ENCODE assay signal across 10 cellular contexts in the genomic region with DNA sequence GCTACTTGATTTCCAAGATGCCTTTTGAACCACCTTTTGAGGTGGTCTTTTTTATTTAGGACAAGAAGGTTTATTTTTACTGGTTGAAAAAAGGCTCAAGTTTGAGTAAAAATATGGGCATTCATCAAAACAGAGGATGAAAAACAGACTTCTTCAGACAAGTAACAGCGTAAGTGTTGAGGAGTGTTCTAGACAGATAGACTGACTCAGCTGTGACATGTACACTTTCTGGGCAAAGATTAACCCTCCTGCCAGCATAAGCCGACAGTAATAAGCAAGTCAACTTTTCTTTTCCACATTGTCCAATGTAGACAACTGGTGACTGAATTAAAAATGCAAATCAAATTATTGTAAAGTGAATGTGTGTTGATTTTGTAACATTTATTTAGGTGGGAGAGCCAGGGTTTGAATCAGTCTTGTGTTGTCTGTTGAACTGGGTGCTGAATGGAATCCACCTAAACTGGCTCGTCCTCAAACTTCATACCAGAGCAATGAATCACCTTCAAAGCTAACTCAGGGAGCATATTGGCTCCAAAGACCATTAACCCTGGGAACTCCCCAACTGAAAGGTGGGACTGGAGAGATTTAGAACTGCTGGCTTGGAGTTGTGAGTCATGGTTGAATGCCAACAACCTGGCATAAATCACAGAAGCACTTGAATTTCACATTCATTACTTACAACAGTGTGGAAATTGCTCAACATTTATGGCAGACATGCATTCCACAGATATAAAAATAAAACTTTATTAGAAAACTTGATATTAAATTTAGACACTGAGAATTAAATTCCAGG.
DNase-seq lines count a peak whose midpoint lies in the region; ATAC-seq and TF ChIP-seq lines count a peak whose summit lies in the region.
"Had no signal": no experiment of that assay in that cellular context is flagged by ENCODE, and none has a peak within 500 bp of the region (broad histone marks: within the 10 kb centered on the region; RNA-seq: fewer than 3 reads in every experiment).

No MANE protein-coding gene starts in this region.

- no peak for TF ChIP-seq POLR2A in prostate gland (IDR thresholded peaks at IDR 0.05)

- peak; percentile 75 for DNase-seq in GM03348 (ENCODE audit: low spot score)
- peak; percentile 100 for DNase-seq in PC-3
- DNase-seq in fibroblast of mammary gland (ENCODE audit: low read depth), result peak; percentile 98
- DNase-seq in prostate gland (ENCODE audit: low spot score), result peak; percentile 62
- DNase-seq in cerebellar nuclear complex (lab: John Stamatoyannopoulos, UW), result no peak
- DNase-seq in hypothalamus (lab: John Stamatoyannopoulos, UW), result no peak
- no peak for DNase-seq in dorsolateral prefrontal cortex
- DNase-seq: NCI-H82; stimulated activated CD4-positive, alpha-beta T cell treated with anti-CD3 and anti-CD28 coated beads, Interleukin-4, amount 100 ng/mL, for 4 hours had no signal

- 21% methylated on average over 3 of the region's 3 CpGs for WGBS in prostate gland

- peak overlapping the region; percentile 97 for H3K27ac ChIP-seq in PC-3 (ENCODE audit: low read length)
- no peak overlapping the region for H3K27ac ChIP-seq in prostate gland
- no peak overlapping the region for H3K27ac ChIP-seq in dorsolateral prefrontal cortex

- no peaks in the 10 kb centered on the region for H3K79me2 ChIP-seq in PC-3 (ENCODE audit: low read length)

- peak overlapping the region; percentile 88 for H3K4me2 ChIP-seq in PC-3 (ENCODE audit: low read length)

- H3F3A ChIP-seq in PC-3 (ENCODE audit: low read length, unreplicated experiment), result peaks cover 27% of the 10 kb centered on the region

- H3K9me3 ChIP-seq in PC-3 (ENCODE audit: low read length) (no peaks in the 10 kb centered on the region), prostate gland (no peaks in the 10 kb centered on the region)

- H3K9ac ChIP-seq in PC-3 (ENCODE audit: low read length), result peak overlapping the region; percentile 43

- H3K4me1 ChIP-seq in PC-3 (ENCODE audit: insufficient read depth, low read length) (peaks cover 51% of the 10 kb centered on the region), prostate gland (replicated peaks) (no peaks in the 10 kb centered on the region)

- POLR2A ChIA-PET in PC-3 (lab: Charles Lee; ENCODE audit: unreplicated experiment), result interaction anchor here (1.0 kb wide), 2 partner anchors 70 to 310 kb away, joined by 3 read pairs; no protein-coding TSS in a partner anchor

- H3K36me3 ChIP-seq in PC-3 (ENCODE audit: low read depth, low read length) (0 out of 2 replicates have a peak, but pooled peaks cover 6% of the 10 kb centered on the region), prostate gland (no peaks in the 10 kb centered on the region)

- H3K4me3 ChIP-seq in PC-3 (ENCODE audit: low read length) (peak overlapping the region; percentile 42), fibroblast of mammary gland (ENCODE audit: control insufficient read depth, low read depth, low read length) (no peak overlapping the region), prostate gland (no peak overlapping the region), dorsolateral prefrontal cortex (no peak overlapping the region)

- H3K9me2 ChIP-seq in PC-3 (replicated peaks; ENCODE audit: low read length), result no peaks in the 10 kb centered on the region

- TF ChIP-seq CTCF in PC-3 (conservative IDR thresholded peaks at IDR 0.05; ENCODE audit: low read depth, low read length) (no peak), fibroblast of mammary gland (conservative IDR thresholded peaks at IDR 0.05; ENCODE audit: control insufficient read depth, insufficient read depth, low read depth, low read length) (no peak), prostate gland (IDR thresholded peaks at IDR 0.05) (no peak), dorsolateral prefrontal cortex (IDR thresholded peaks at IDR 0.05 in 54 of 56, conservative IDR thresholded peaks at IDR 0.05 in 2 of 56; ENCODE audit: low read depth in 1 of 56, partially characterized antibody in 56 of 56) (no peak)

- BruUV-seq in PC-3 (replicated peaks; lab: Mats Ljungman, UMichigan), result TSS peak; percentile 82

- CTCF ChIA-PET in PC-3 (lab: Charles Lee), result interaction anchor here (1.0 kb wide), 1 partner anchor 53 kb away, joined by 4 read pairs; no protein-coding TSS in a partner anchor

- peak; percentile 62 for ATAC-seq in PC-3
- ATAC-seq in HG02970 (IDR thresholded peaks at IDR 0.05; ENCODE audit: low FRiP score, unreplicated experiment), result no peak

- H4K20me1 ChIP-seq in PC-3 (ENCODE audit: low read length), result no peaks in the 10 kb centered on the region

- H3K27me3 ChIP-seq in PC-3 (ENCODE audit: low read length), result no peaks in the 10 kb centered on the region
- no peaks in the 10 kb centered on the region for H3K27me3 ChIP-seq in prostate gland (replicated peaks; ENCODE audit: insufficient read depth)
- H3K27me3 ChIP-seq in dorsolateral prefrontal cortex, result peaks cover 0 to 7% (median 0%) of the 10 kb centered on the region in 45 donors

- peak overlapping the region; percentile 20; the same call in 1 of the 2 replicates for H2AFZ ChIP-seq in PC-3 (ENCODE audit: low read length)

- intact Hi-C loops in PC-3 (cut with micrococcal nuclease), result loop anchor here (1.0 kb wide), 3 partner anchors 38 to 80 kb away; no protein-coding TSS in a partner anchor
- intact Hi-C loops in prostate gland (cut with DNase I), result no loop called here
- intact Hi-C loops in dorsolateral prefrontal cortex (cut with DNase I), result no loop called here

Comparison
In these comparisons a context has a peak if more than half of its experiments do, and no peak if none do; other contexts are left out.
1. DNase-seq: peak in GM03348 (single experiment), PC-3 (single experiment), fibroblast of mammary gland (single experiment) and prostate gland (single experiment); none in cerebellar nuclear complex (0 of 2), hypothalamus (0 of 51) and dorsolateral prefrontal cortex (0 of 10).